In genomic region chr11:132139181-132139580, GRCh38 we compare ENCODE assay signal across 21 cellular contexts.
"Had no signal": no experiment of that assay in that cellular context is flagged by ENCODE, and none has a peak within 500 bp of the region (broad histone marks: within the 10 kb centered on the region; RNA-seq: fewer than 3 reads in every experiment).

No MANE protein-coding gene starts in this region.

- ATAC-seq: K562, T-helper 17 cell had no signal

- H3K9me3 ChIP-seq: SK-N-SH had no signal

- H3K9ac ChIP-seq: KMS-11, SK-N-SH had no signal

- H3K27ac ChIP-seq: HL-60, KMS-11 had no signal

- H3K4me3 ChIP-seq: K562 had no signal

- H3K4me2 ChIP-seq: KMS-11, SK-N-SH had no signal

- H3K9me2 ChIP-seq: SK-N-SH had no signal

- DNase-seq: Kasumi-1, MM.1S, NCI-H1417 treated with DMSO at 0.1 percent for 48 hours, NCI-H1694 treated with DMSO at 0.1 percent for 48 hours, NCI-H1930, NCI-H2081, NCI-H2107, NCI-H2227 treated with DMSO at 0.1 percent for 48 hours, NCI-H446 treated with DMSO at 0.1 percent for 48 hours, NCI-H510A treated with DMSO at 0.1 percent for 48 hours, NCI-H526, NCI-H774, Right ventricle myocardium superior, RPMI8226, SIG-M5, SK-N-SH, T-helper 1 cell, T-helper 17 cell had no signal
